ENCODE assay signal across 9 cellular contexts in the genomic region with DNA sequence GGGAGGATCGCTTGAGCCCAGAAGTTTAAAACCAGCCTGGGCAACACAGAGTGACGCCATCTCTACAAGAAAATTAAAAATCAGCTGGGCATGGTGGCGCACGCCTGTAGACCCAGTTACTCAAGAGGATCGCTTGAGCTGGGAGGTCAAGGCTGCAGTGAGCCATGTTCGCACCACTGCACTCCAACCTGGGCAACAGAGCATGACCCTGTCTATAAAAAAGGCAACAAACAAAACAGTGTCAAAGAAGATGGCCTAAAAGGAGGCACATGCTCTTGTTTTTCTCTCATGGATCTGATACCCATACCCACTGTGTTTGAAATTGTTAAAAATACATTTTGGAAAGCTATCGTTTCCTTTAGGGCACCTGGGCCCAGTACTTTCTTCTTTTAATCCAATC.
DNase-seq lines count a peak whose midpoint lies in the region; ATAC-seq and TF ChIP-seq lines count a peak whose summit lies in the region.
"Had no signal": no experiment of that assay in that cellular context is flagged by ENCODE, and none has a peak within 500 bp of the region (broad histone marks: within the 10 kb centered on the region; RNA-seq: fewer than 3 reads in every experiment).

No MANE protein-coding gene starts in this region.

- no peaks in the 10 kb centered on the region for H3K27me3 ChIP-seq in CD8-positive, alpha-beta T cell (ENCODE audit: insufficient read depth, low read length)

- DNase-seq in CD8-positive, alpha-beta T cell: no peak
- DNase-seq in fibroblast of the aortic adventitia (ENCODE audit: low read depth) (no peak), T1000 (lab: John Stamatoyannopoulos, UW) (no peak), left lobe of liver (ENCODE audit: low spot score) (no peak), NCI-H526 (lab: John Stamatoyannopoulos, UW) (no peak)
- DNase-seq in stimulated activated effector memory CD8-positive, alpha-beta T cell treated with anti-CD3 and anti-CD28 coated beads, Interleukin-12 subunit alpha, Interleukin-12 subunit beta, amount 100 ng/mL, for 72 hours (ENCODE audit: low spot score in 2 of 2): no peak

- no peak for TF ChIP-seq CTCF in CD8-positive, alpha-beta T cell (IDR thresholded peaks at IDR 0.05)
- TF ChIP-seq CTCF in WI38 (IDR thresholded peaks at IDR 0.05; ENCODE audit: low read depth, low read length) (no peak), fibroblast of the aortic adventitia (IDR thresholded peaks at IDR 0.05; ENCODE audit: insufficient read depth, low read length) (no peak)

- peaks cover 40% of the 10 kb centered on the region for H3K4me1 Mint-ChIP-seq in CD8-positive, alpha-beta T cell (ENCODE audit: low read depth)
- H3K4me1 Mint-ChIP-seq in stimulated activated effector memory CD8-positive, alpha-beta T cell treated with anti-CD3 and anti-CD28 coated beads, Interleukin-12 subunit alpha, Interleukin-12 subunit beta, amount 100 ng/mL, for 72 hours: peaks cover 25% of the 10 kb centered on the region

- H3K4me3 ChIP-seq in CD8-positive, alpha-beta T cell (ENCODE audit: low read depth, low read length): peak overlapping the region; percentile 18
- H3K4me3 ChIP-seq in WI38 (ENCODE audit: low read depth, low read length) (peak overlapping the region; percentile 43), fibroblast of the aortic adventitia (ENCODE audit: low read depth, low read length) (peak overlapping the region; percentile 7)

- intact Hi-C loops in CD8-positive, alpha-beta T cell (cut with DNase I, micrococcal nuclease): no loop called here

- peak overlapping the region; percentile 44 for H3K27ac ChIP-seq in CD8-positive, alpha-beta T cell (ENCODE audit: low read depth, low read length)

- no peaks in the 10 kb centered on the region for H3K27me3 Mint-ChIP-seq in CD8-positive, alpha-beta T cell (ENCODE audit: low read depth)

- peak overlapping the region; percentile 69 for H3K4me3 Mint-ChIP-seq in CD8-positive, alpha-beta T cell
- H3K4me3 Mint-ChIP-seq in stimulated activated effector memory CD8-positive, alpha-beta T cell treated with anti-CD3 and anti-CD28 coated beads, Interleukin-12 subunit alpha, Interleukin-12 subunit beta, amount 100 ng/mL, for 72 hours: peak overlapping the region; percentile 33

- no peaks in the 10 kb centered on the region for H3K9me3 ChIP-seq in CD8-positive, alpha-beta T cell (ENCODE audit: low read length)

- no peaks in the 10 kb centered on the region for H3K9me3 Mint-ChIP-seq in CD8-positive, alpha-beta T cell
- H3K9me3 Mint-ChIP-seq in stimulated activated effector memory CD8-positive, alpha-beta T cell treated with anti-CD3 and anti-CD28 coated beads, Interleukin-12 subunit alpha, Interleukin-12 subunit beta, amount 100 ng/mL, for 72 hours: no peaks in the 10 kb centered on the region

- CTCF ChIA-PET in CD8-positive, alpha-beta T cell (lab: Charles Lee): no interaction called here

- POLR2A ChIA-PET in CD8-positive, alpha-beta T cell (lab: Charles Lee): interaction anchor here (0.7 to 3.1 kb wide), 4 partner anchors 11 to 85 kb away, joined by 4 to 10 read pairs (median 4); no protein-coding TSS in a partner anchor

- H3K27ac Mint-ChIP-seq in CD8-positive, alpha-beta T cell: peak overlapping the region; percentile 93
- H3K27ac Mint-ChIP-seq in stimulated activated effector memory CD8-positive, alpha-beta T cell treated with anti-CD3 and anti-CD28 coated beads, Interleukin-12 subunit alpha, Interleukin-12 subunit beta, amount 100 ng/mL, for 72 hours: peak overlapping the region; percentile 30

- H3K4me1 ChIP-seq in CD8-positive, alpha-beta T cell (ENCODE audit: insufficient read depth, low read length): peaks cover 33% of the 10 kb centered on the region

- peaks cover 28% of the 10 kb centered on the region for H3K36me3 Mint-ChIP-seq in CD8-positive, alpha-beta T cell
- H3K36me3 Mint-ChIP-seq in stimulated activated effector memory CD8-positive, alpha-beta T cell treated with anti-CD3 and anti-CD28 coated beads, Interleukin-12 subunit alpha, Interleukin-12 subunit beta, amount 100 ng/mL, for 72 hours: no peaks in the 10 kb centered on the region

- peaks cover 5% of the 10 kb centered on the region for H3K36me3 ChIP-seq in CD8-positive, alpha-beta T cell (ENCODE audit: insufficient read depth, low read length)

- no peak for ATAC-seq in CD8-positive, alpha-beta T cell
- no peak for ATAC-seq in stimulated activated effector memory CD8-positive, alpha-beta T cell treated with anti-CD3 and anti-CD28 coated beads, Interleukin-12 subunit alpha, Interleukin-12 subunit beta, amount 100 ng/mL, for 72 hours
- ATAC-seq in left lobe of liver (no peak), HG03520 (IDR thresholded peaks at IDR 0.05; ENCODE audit: unreplicated experiment) (no peak)
- ATAC-seq: esophagus mucosa had no signal
